Comparison of ENCODE assay signal across 18 cellular contexts in the genomic region with DNA sequence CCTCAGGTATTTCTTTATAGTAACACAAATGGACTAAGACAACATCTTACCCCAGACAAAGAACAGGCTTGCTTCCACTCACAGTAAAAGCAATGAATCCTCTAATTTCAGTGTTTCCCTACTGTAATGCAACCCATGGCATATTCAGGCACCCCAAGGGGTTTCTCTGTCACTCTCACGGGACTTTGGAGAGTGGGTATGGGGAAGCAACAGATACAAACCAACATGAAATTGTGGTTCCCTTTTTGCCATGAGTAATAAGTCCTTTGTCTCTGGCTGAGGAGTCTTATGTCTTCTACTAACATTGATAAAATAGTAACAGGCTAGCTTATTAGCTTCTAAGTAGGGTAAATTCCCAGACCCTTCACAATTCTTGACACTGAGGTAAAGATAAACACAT. TPM values are rescaled to one million over a fixed set of nuclear protein-coding genes. Genes with fewer than 3 reads are reported as not detected.
A peak's percentile ranks its signal among the peaks of the same experiment; 100 is the strongest.
DNase-seq lines count a peak whose midpoint lies in the region; ATAC-seq and TF ChIP-seq lines count a peak whose summit lies in the region.
"Had no signal": no experiment of that assay in that cellular context is flagged by ENCODE, and none has a peak within 500 bp of the region (broad histone marks: within the 10 kb centered on the region; RNA-seq: fewer than 3 reads in every experiment).

No MANE protein-coding gene starts in this region.

- H3K36me3 ChIP-seq in BLaER1 treated with 17β-estradiol and CSF1 and Interleukin-3, amounts not matched to agents 10 nM and 100 nM = no peaks in the 10 kb centered on the region
- H3K36me3 ChIP-seq in GM23248 (ENCODE audit: low read depth) = no peaks in the 10 kb centered on the region
- H3K36me3 ChIP-seq: gastroesophageal sphincter, MG63 had no signal

- POLR2A ChIA-PET in activated CD8-positive, alpha-beta T cell treated with anti-CD3 and anti-CD28 coated beads for 36 hours (lab: Charles Lee) = no interaction called here
- POLR2A ChIA-PET in naive thymus-derived CD8-positive, alpha-beta T cell (lab: Charles Lee) = interaction anchor here (4.2 to 4.9 kb wide), 2 partner anchors 11 to 51 kb away, joined by 31 to 41 read pairs; a partner anchor contains a TSS

- H3K9me3 Mint-ChIP-seq in activated CD8-positive, alpha-beta T cell treated with anti-CD3 and anti-CD28 coated beads for 36 hours = peaks cover 6% of the 10 kb centered on the region
- H3K9me3 Mint-ChIP-seq in naive thymus-derived CD8-positive, alpha-beta T cell = peaks cover 0 to 19% (median 0%) of the 10 kb centered on the region in 9 donors
- H3K9me3 Mint-ChIP-seq: activated naive CD4-positive, alpha-beta T cell treated with anti-CD3 and anti-CD28 coated beads for 36 hours; neural crest cell; stimulated activated naive CD8-positive, alpha-beta T cell treated with anti-CD3 and anti-CD28 coated beads, Interleukin-15, amount 100 ng/mL, for 72 hours had no signal

- peaks cover 69% of the 10 kb centered on the region for H3K4me1 Mint-ChIP-seq in activated CD8-positive, alpha-beta T cell treated with anti-CD3 and anti-CD28 coated beads for 36 hours (ENCODE audit: low read depth)
- peaks cover 46 to 76% (median 73%) of the 10 kb centered on the region in 4 donors for H3K4me1 Mint-ChIP-seq in naive thymus-derived CD8-positive, alpha-beta T cell
- H3K4me1 Mint-ChIP-seq: neural crest cell had no signal

- H3K27ac Mint-ChIP-seq in activated CD8-positive, alpha-beta T cell treated with anti-CD3 and anti-CD28 coated beads for 36 hours = peak overlapping the region; percentile 78
- peak overlapping the region in 9 of 10 donors; percentile 71 to 99 (median 97) for H3K27ac Mint-ChIP-seq in naive thymus-derived CD8-positive, alpha-beta T cell
- H3K27ac Mint-ChIP-seq: activated naive CD4-positive, alpha-beta T cell treated with anti-CD3 and anti-CD28 coated beads for 36 hours had no signal

- ATAC-seq in activated CD8-positive, alpha-beta T cell treated with anti-CD3 and anti-CD28 coated beads for 36 hours = no peak
- no peak for ATAC-seq in naive thymus-derived CD8-positive, alpha-beta T cell
- ATAC-seq: body of pancreas, gastroesophageal sphincter, HCT116 had no signal

- peaks cover 10% of the 10 kb centered on the region for H3K36me3 Mint-ChIP-seq in activated CD8-positive, alpha-beta T cell treated with anti-CD3 and anti-CD28 coated beads for 36 hours (ENCODE audit: low read depth)
- H3K36me3 Mint-ChIP-seq in naive thymus-derived CD8-positive, alpha-beta T cell = peaks cover 0 to 11% (median 5%) of the 10 kb centered on the region in 3 donors

- TF ChIP-seq CTCF in activated CD8-positive, alpha-beta T cell treated with anti-CD3 and anti-CD28 coated beads for 36 hours (IDR thresholded peaks at IDR 0.05) = no peak

- H3K9me2 ChIP-seq in GM23248 (ENCODE audit: insufficient read depth) = no peaks in the 10 kb centered on the region

- H3K79me2 ChIP-seq in GM23248 (ENCODE audit: insufficient read depth) = no peaks in the 10 kb centered on the region

- CTCF ChIA-PET in activated CD8-positive, alpha-beta T cell treated with anti-CD3 and anti-CD28 coated beads for 36 hours (lab: Charles Lee) = interaction anchor here (1.0 kb wide), 2 partner anchors 9 to 67 kb away, joined by 3 to 4 read pairs; no protein-coding TSS in a partner anchor

- in situ Hi-C loops in GM23248 (cut with MboI) = no loop called here

- H3K27me3 ChIP-seq in BLaER1 treated with 17β-estradiol and CSF1 and Interleukin-3, amounts not matched to agents 10 nM and 100 nM = no peaks in the 10 kb centered on the region
- H3K27me3 ChIP-seq in GM23248 (replicated peaks; ENCODE audit: insufficient read depth) = no peaks in the 10 kb centered on the region
- H3K27me3 ChIP-seq: body of pancreas, gastroesophageal sphincter, MG63 had no signal

- peak overlapping the region in 5 of 11 experiments; percentile 0 to 32 (median 15); a peak in 4 of 22 replicates for H3K9ac ChIP-seq in BLaER1 treated with 17β-estradiol and CSF1 and Interleukin-3, amounts not matched to agents 10 nM and 100 nM
- no peak overlapping the region for H3K9ac ChIP-seq in GM23248

- H3K27me3 Mint-ChIP-seq in activated CD8-positive, alpha-beta T cell treated with anti-CD3 and anti-CD28 coated beads for 36 hours = no peaks in the 10 kb centered on the region
- H3K27me3 Mint-ChIP-seq in naive thymus-derived CD8-positive, alpha-beta T cell = no peaks in the 10 kb centered on the region
- H3K27me3 Mint-ChIP-seq: stimulated activated naive CD8-positive, alpha-beta T cell treated with anti-CD3 and anti-CD28 coated beads, Interleukin-15, amount 100 ng/mL, for 72 hours had no signal

- peak overlapping the region in 9 of 11 experiments; percentile 29 to 73 (median 62); a peak in 16 of 22 replicates for H3K27ac ChIP-seq in BLaER1 treated with 17β-estradiol and CSF1 and Interleukin-3, amounts not matched to agents 10 nM and 100 nM
- H3K27ac ChIP-seq in GM23248 = no peak overlapping the region
- H3K27ac ChIP-seq: gastroesophageal sphincter had no signal

- no peak overlapping the region for H3K4me3 ChIP-seq in BLaER1 treated with 17β-estradiol and CSF1 and Interleukin-3, amounts not matched to agents 10 nM and 100 nM
- H3K4me3 ChIP-seq in GM23248 = no peak overlapping the region
- H3K4me3 ChIP-seq: body of pancreas, gastroesophageal sphincter, MG63 had no signal

- peaks cover 39 to 46% (median 42%) of the 10 kb centered on the region in 10 experiments for H3K4me1 ChIP-seq in BLaER1 treated with 17β-estradiol and CSF1 and Interleukin-3, amounts not matched to agents 10 nM and 100 nM
- H3K4me1 ChIP-seq in GM23248 (ENCODE audit: insufficient read depth) = no peaks in the 10 kb centered on the region
- H3K4me1 ChIP-seq: body of pancreas, gastroesophageal sphincter had no signal

- no peak overlapping the region for H2AFZ ChIP-seq in GM23248

- WGBS in GM23248 (ENCODE audit: low coverage in 1 of 2, low lambda C conversion rate in 2 of 2, missing lambda C conversion rate in 2 of 2), 2 experiments = 29 to 40% methylated on average over 1 of the region's 1 CpG

- intact Hi-C loops in activated CD8-positive, alpha-beta T cell treated with anti-CD3 and anti-CD28 coated beads for 36 hours (cut with micrococcal nuclease) = loop anchor here (5.0 kb wide), 1 partner anchor 93 kb away; no protein-coding TSS in a partner anchor

- H3K9me3 ChIP-seq in BLaER1 treated with 17β-estradiol and CSF1 and Interleukin-3, amounts not matched to agents 10 nM and 100 nM (replicated peaks in 1 of 11) = peaks cover 0 to 6% (median 0%) of the 10 kb centered on the region in 11 experiments; a peak in 2 of 22 replicates
- no peaks in the 10 kb centered on the region for H3K9me3 ChIP-seq in GM23248 (ENCODE audit: low read depth)
- H3K9me3 ChIP-seq: body of pancreas, gastroesophageal sphincter, MG63 had no signal

- peak; percentile 56 for DNase-seq in KG1 (lab: John Stamatoyannopoulos, UW)
- DNase-seq in activated CD8-positive, alpha-beta T cell treated with anti-CD3 and anti-CD28 coated beads for 36 hours = no peak
- DNase-seq in naive thymus-derived CD8-positive, alpha-beta T cell = no peak
- no peak for DNase-seq in GM23248
- DNase-seq in activated CD4-positive, alpha-beta T cell treated with anti-CD3 and anti-CD28 coated beads, Interleukin-2, amount 50 U/mL, for 48 hours = no peak
- no peak for DNase-seq in activated CD4-positive, alpha-beta T cell treated with anti-CD3 and anti-CD28 coated beads, Interleukin-2, amount 50 U/mL, for 4 hours
- DNase-seq in NCI-H1436 treated with DMSO at 0.1 percent for 48 hours (lab: John Stamatoyannopoulos, UW) = no peak
- DNase-seq: activated naive CD4-positive, alpha-beta T cell treated with anti-CD3 and anti-CD28 coated beads for 36 hours; cortex of kidney; mammary epithelial cell; MG63; NCI-H526 treated with DMSO at 0.1 percent for 48 hours; stimulated activated naive CD8-positive, alpha-beta T cell treated with anti-CD3 and anti-CD28 coated beads, Interleukin-15, amount 100 ng/mL, for 72 hours had no signal

- peak overlapping the region; percentile 61 to 82 (median 77) for H3K4me2 ChIP-seq in BLaER1 treated with 17β-estradiol and CSF1 and Interleukin-3, amounts not matched to agents 10 nM and 100 nM
- H3K4me2 ChIP-seq in GM23248 (ENCODE audit: unreplicated experiment) = no peak overlapping the region

- no peaks in the 10 kb centered on the region for H3F3A ChIP-seq in GM23248 (ENCODE audit: insufficient read depth)

- H4K20me1 ChIP-seq in BLaER1 treated with 17β-estradiol and CSF1 and Interleukin-3, amounts not matched to agents 10 nM and 100 nM = no peaks in the 10 kb centered on the region
- H4K20me1 ChIP-seq in GM23248 (ENCODE audit: insufficient read depth) = no peaks in the 10 kb centered on the region

- no peak overlapping the region for H3K4me3 Mint-ChIP-seq in activated CD8-positive, alpha-beta T cell treated with anti-CD3 and anti-CD28 coated beads for 36 hours
- H3K4me3 Mint-ChIP-seq in naive thymus-derived CD8-positive, alpha-beta T cell = peak overlapping the region in 7 of 10 donors; percentile 14 to 82 (median 40)
- H3K4me3 Mint-ChIP-seq: activated naive CD4-positive, alpha-beta T cell treated with anti-CD3 and anti-CD28 coated beads for 36 hours; neural crest cell had no signal

RNA-seq across cellular contexts. Expression of a gene that starts 51.4 kb away (rescaled TPM):
- 10 to 100 TPM; 10.4 to 17.1 TPM for total RNA-seq in activated CD8-positive, alpha-beta T cell treated with anti-CD3 and anti-CD28 coated beads for 36 hours
- total RNA-seq in naive thymus-derived CD8-positive, alpha-beta T cell = 10 to 100 TPM; 30.2 to 31.4 TPM
- 10 to 100 TPM; 40.5 to 85.9 (median 44.3) TPM for polyA plus RNA-seq in naive thymus-derived CD8-positive, alpha-beta T cell
- total RNA-seq in GM23248 (2014; rRNA removed; shearing (Covaris generic)) = not detected in 2 replicates
- not detected in 2 replicates for polyA plus RNA-seq in GM23248 (2016; fragmentation: Nextera tagmentation; extraction: Ambion mirVana)
- total RNA-seq: neural crest cell had no signal

Comparison
In these comparisons a context has a peak if more than half of its experiments do, and no peak if none do; other contexts are left out.
1. RNA of a gene that starts 51.4 kb away (total RNA-seq): 30.2 to 31.4 TPM in naive thymus-derived CD8-positive, alpha-beta T cell and 10.4 to 17.1 TPM in activated CD8-positive, alpha-beta T cell treated with anti-CD3 and anti-CD28 coated beads for 36 hours; not detected in GM23248; every median in the first group is over 10 times any median in the second.